ENCODE assay signal across 8 cellular contexts in the genomic region with DNA sequence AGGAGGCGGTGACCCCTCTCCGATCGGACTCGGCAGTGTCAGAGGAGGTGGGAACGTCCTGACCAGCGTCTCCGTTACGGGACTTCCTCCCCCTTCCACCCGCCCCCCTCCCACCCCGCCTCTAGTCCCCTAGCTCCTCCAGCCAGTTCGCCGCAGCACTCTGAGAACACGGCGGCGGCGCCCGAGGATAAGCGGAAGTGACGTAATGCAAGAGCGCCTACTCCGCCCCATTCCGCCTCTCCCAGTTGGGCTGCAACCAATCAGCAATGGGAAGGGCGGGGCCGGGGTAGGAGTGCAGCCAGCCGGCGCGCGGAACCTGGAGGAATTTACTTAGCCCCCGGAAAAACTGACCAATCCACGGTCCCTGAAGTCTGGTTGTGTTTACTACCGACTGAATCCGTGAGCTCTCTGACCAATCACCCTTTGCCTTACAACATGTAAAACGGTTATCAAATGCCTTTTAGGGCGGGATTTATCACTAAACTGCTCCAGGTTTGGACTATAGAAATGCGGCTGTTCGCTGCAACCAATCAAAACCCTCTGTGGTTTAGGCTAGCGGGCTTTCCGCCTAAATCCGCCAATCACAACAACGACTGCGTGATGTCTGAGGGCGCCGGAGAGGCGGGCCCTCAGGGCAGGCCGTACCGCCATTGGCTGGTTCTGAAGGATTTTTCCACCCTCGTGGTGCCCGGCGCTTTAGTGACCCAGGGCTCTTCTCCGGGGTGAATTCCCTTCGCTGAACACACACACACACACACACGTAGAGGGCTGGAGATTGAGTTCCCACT. TPM values are rescaled to one million over a fixed set of nuclear protein-coding genes. Genes with fewer than 3 reads are reported as not detected.
DNase-seq lines count a peak whose midpoint lies in the region; ATAC-seq and TF ChIP-seq lines count a peak whose summit lies in the region.

A gene with protein sequence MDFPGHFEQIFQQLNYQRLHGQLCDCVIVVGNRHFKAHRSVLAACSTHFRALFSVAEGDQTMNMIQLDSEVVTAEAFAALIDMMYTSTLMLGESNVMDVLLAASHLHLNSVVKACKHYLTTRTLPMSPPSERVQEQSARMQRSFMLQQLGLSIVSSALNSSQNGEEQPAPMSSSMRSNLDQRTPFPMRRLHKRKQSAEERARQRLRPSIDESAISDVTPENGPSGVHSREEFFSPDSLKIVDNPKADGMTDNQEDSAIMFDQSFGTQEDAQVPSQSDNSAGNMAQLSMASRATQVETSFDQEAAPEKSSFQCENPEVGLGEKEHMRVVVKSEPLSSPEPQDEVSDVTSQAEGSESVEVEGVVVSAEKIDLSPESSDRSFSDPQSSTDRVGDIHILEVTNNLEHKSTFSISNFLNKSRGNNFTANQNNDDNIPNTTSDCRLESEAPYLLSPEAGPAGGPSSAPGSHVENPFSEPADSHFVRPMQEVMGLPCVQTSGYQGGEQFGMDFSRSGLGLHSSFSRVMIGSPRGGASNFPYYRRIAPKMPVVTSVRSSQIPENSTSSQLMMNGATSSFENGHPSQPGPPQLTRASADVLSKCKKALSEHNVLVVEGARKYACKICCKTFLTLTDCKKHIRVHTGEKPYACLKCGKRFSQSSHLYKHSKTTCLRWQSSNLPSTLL (minus strand): TSS at position 202 of the 788 bp plus-strand sequence. CDS start 22,899 bp downstream, outside the sequence.

- peaks cover 14 to 36% (median 23%) of the 10 kb centered on the region in 4 donors for H3K4me1 ChIP-seq in liver (ENCODE audit: control insufficient read depth in 4 of 4, insufficient read depth in 4 of 4, low read length in 3 of 4)

- TF ChIP-seq CTCF in liver (IDR thresholded peaks at IDR 0.05; ENCODE audit: low read depth, low read length, missing input control), result no peak

- H3K27ac ChIP-seq in liver (ENCODE audit: low read depth in 1 of 2, low read length in 2 of 2), result peak within 1 kb of the TSS; percentile 87 to 97

- H3K9me3 ChIP-seq in liver (ENCODE audit: control insufficient read depth in 4 of 4, low read length in 3 of 4), result no peaks in the 10 kb centered on the region

- TF ChIP-seq RAD21 in liver (IDR thresholded peaks at IDR 0.05), result peak in 1 of 2 donors; percentile 13

- H3K27me3 ChIP-seq in liver (ENCODE audit: control insufficient read depth in 4 of 4, insufficient read depth in 4 of 4, low read length in 3 of 4), result no peaks in the 10 kb centered on the region

- peak within 1 kb of the TSS; percentile 64 to 97 (median 92) for H3K4me3 ChIP-seq in liver (ENCODE audit: low read depth in 1 of 3, low read length in 3 of 3)

- no peaks in the 10 kb centered on the region for H3K36me3 ChIP-seq in liver (ENCODE audit: control insufficient read depth in 4 of 4, insufficient read depth in 3 of 4, low read depth in 1 of 4, low read length in 3 of 4)

- peak; percentile 82 for ATAC-seq in GM19395 (IDR thresholded peaks at IDR 0.05; ENCODE audit: unreplicated experiment)
- ATAC-seq in HG03565 (IDR thresholded peaks at IDR 0.05; ENCODE audit: unreplicated experiment), result peak; percentile 79

- DNase-seq in C1 segment of cervical spinal cord (lab: John Stamatoyannopoulos, UW) (peak; percentile 99 to 100 (median 100)), NCI-H774 (lab: John Stamatoyannopoulos, UW) (peak; percentile 99), dermis microvascular lymphatic vessel endothelial cell (ENCODE audit: low read depth in 2 of 2) (peak; percentile 99 to 100)
- peak; percentile 98 to 99 for DNase-seq in activated CD4-positive, alpha-beta T cell treated with anti-CD3 and anti-CD28 coated beads, Interleukin-2, amount 50 U/mL, for 4 hours
- peak; percentile 99 for DNase-seq in stimulated activated CD4-positive, alpha-beta T cell treated with anti-CD3 and anti-CD28 coated beads, Interleukin-4, amount 100 ng/mL, for 24 hours

- H3K9ac ChIP-seq in liver (ENCODE audit: low read depth in 1 of 2, low read length in 2 of 2), result peak within 1 kb of the TSS; percentile 89 to 93

- WGBS in liver, result under 1% methylated on average over 52 of the region's 52 CpGs

TF ChIP-seq in liver, 16 proteins besides CTCF, POLR2A, EP300 and RAD21:
- TF ChIP-seq HNF4G (IDR thresholded peaks at IDR 0.05), result peak; percentile 26
- peak; percentile 100 for TF ChIP-seq SP1 (IDR thresholded peaks at IDR 0.05)
- TF ChIP-seq YY1 (IDR thresholded peaks at IDR 0.05), result peak; percentile 76
- TF ChIP-seq, protein P1, sequence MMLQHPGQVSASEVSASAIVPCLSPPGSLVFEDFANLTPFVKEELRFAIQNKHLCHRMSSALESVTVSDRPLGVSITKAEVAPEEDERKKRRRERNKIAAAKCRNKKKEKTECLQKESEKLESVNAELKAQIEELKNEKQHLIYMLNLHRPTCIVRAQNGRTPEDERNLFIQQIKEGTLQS (IDR thresholded peaks at IDR 0.05), result peak; percentile 9
- peak; percentile 36 to 42 for TF ChIP-seq RXRA (IDR thresholded peaks at IDR 0.05)
- TF ChIP-seq JUND (IDR thresholded peaks at IDR 0.05), result peak; percentile 15 to 38
- peak in 1 of 2 donors; percentile 83 for TF ChIP-seq EGR1 (IDR thresholded peaks at IDR 0.05; ENCODE audit: low read depth in 2 of 2)
- TF ChIP-seq TAF1 (conservative IDR thresholded peaks at IDR 0.05), result no peak
- TF ChIP-seq, protein P2, sequence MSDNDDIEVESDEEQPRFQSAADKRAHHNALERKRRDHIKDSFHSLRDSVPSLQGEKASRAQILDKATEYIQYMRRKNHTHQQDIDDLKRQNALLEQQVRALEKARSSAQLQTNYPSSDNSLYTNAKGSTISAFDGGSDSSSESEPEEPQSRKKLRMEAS (IDR thresholded peaks at IDR 0.05), result peak; percentile 37
- TF ChIP-seq, protein P3, sequence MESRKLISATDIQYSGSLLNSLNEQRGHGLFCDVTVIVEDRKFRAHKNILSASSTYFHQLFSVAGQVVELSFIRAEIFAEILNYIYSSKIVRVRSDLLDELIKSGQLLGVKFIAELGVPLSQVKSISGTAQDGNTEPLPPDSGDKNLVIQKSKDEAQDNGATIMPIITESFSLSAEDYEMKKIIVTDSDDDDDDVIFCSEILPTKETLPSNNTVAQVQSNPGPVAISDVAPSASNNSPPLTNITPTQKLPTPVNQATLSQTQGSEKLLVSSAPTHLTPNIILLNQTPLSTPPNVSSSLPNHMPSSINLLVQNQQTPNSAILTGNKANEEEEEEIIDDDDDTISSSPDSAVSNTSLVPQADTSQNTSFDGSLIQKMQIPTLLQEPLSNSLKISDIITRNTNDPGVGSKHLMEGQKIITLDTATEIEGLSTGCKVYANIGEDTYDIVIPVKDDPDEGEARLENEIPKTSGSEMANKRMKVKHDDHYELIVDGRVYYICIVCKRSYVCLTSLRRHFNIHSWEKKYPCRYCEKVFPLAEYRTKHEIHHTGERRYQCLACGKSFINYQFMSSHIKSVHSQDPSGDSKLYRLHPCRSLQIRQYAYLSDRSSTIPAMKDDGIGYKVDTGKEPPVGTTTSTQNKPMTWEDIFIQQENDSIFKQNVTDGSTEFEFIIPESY (IDR thresholded peaks at IDR 0.05), result peak; percentile 14
- peak; percentile 44 for TF ChIP-seq NR2F2 (IDR thresholded peaks at IDR 0.05)
- TF ChIP-seq FOXA2 (IDR thresholded peaks at IDR 0.05), result peak; percentile 21
- TF ChIP-seq FOXA1 (IDR thresholded peaks at IDR 0.05), result peak; percentile 12
- TF ChIP-seq HNF4A (conservative IDR thresholded peaks at IDR 0.05), result peak; percentile 10 to 30
- TF ChIP-seq, protein P4, sequence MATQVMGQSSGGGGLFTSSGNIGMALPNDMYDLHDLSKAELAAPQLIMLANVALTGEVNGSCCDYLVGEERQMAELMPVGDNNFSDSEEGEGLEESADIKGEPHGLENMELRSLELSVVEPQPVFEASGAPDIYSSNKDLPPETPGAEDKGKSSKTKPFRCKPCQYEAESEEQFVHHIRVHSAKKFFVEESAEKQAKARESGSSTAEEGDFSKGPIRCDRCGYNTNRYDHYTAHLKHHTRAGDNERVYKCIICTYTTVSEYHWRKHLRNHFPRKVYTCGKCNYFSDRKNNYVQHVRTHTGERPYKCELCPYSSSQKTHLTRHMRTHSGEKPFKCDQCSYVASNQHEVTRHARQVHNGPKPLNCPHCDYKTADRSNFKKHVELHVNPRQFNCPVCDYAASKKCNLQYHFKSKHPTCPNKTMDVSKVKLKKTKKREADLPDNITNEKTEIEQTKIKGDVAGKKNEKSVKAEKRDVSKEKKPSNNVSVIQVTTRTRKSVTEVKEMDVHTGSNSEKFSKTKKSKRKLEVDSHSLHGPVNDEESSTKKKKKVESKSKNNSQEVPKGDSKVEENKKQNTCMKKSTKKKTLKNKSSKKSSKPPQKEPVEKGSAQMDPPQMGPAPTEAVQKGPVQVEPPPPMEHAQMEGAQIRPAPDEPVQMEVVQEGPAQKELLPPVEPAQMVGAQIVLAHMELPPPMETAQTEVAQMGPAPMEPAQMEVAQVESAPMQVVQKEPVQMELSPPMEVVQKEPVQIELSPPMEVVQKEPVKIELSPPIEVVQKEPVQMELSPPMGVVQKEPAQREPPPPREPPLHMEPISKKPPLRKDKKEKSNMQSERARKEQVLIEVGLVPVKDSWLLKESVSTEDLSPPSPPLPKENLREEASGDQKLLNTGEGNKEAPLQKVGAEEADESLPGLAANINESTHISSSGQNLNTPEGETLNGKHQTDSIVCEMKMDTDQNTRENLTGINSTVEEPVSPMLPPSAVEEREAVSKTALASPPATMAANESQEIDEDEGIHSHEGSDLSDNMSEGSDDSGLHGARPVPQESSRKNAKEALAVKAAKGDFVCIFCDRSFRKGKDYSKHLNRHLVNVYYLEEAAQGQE (IDR thresholded peaks at IDR 0.05), result peak; percentile 42
- TF ChIP-seq GABPA (IDR thresholded peaks at IDR 0.05 in 1 of 2, conservative IDR thresholded peaks at IDR 0.05 in 1 of 2), result peak; percentile 78 to 92

RNA-seq across cellular contexts. Expression of the gene that starts here (rescaled TPM):
- total RNA-seq in dermis microvascular lymphatic vessel endothelial cell, result 8.9 and 11.8 TPM in 2 replicates
- total RNA-seq in liver, result 1 to 10 TPM; 9.3 to 9.4 TPM
- polyA plus RNA-seq in liver, result 1 to 10 TPM; 2.4 to 3.6 TPM

Comparison
In these comparisons a context has a peak if more than half of its experiments do, and no peak if none do; other contexts are left out.
1. Peak in every context shown above with its lines: DNase-seq, ATAC-seq, H3K4me3 ChIP-seq and H3K27ac ChIP-seq.